19 cellular contexts compared by ENCODE assay signal in the genomic region with DNA sequence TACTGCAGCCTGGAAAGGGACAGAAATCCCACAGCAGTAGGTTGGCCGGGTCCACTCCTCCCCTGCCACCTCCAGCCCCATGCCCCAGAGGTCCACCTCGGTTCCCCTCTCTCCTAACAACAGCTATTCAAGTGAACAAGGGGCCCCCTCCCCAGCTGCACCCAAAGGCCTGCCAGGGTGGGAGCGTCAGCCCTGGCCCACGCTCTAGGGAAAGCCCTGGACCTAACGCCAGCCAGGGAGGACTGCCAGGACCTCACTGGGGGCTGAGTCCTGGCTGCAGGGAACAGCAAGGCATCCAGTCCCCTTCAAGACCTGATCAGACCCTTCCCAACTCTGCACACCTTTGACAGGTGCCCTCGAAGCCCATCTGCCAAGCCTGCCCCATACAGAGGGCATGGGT. TPM values are rescaled to one million over a fixed set of nuclear protein-coding genes. Genes with fewer than 3 reads are reported as not detected.
"Had no signal": no experiment of that assay in that cellular context is flagged by ENCODE, and none has a peak within 500 bp of the region (broad histone marks: within the 10 kb centered on the region; RNA-seq: fewer than 3 reads in every experiment).

No MANE protein-coding gene starts in this region.

- H3K27me3 ChIP-seq: ascending aorta, esophagus muscularis mucosa, neural progenitor cell had no signal

- H3K27ac ChIP-seq: neural progenitor cell had no signal

- H3K4me1 ChIP-seq: ascending aorta, neural progenitor cell had no signal

- H3K9me3 Mint-ChIP-seq: activated CD4-positive, alpha-beta T cell treated with anti-CD3 and anti-CD28 coated beads, Interleukin-2, amount 10 ng/mL, durations not matched to agents 24 days and 14 days; activated CD8-positive, alpha-beta T cell treated with anti-CD3 and anti-CD28 coated beads for 36 hours; activated T-cell treated with anti-CD3 and anti-CD28 coated beads, Interleukin-2, amount 50 U/mL, for 4 hours had no signal

- ATAC-seq: activated CD8-positive, alpha-beta T cell treated with anti-CD3 and anti-CD28 coated beads for 36 hours; activated T-cell treated with anti-CD3 and anti-CD28 coated beads, Interleukin-2, amount 50 U/mL, for 4 hours; left lobe of liver had no signal

- H3K4me3 Mint-ChIP-seq: activated CD4-positive, alpha-beta T cell treated with anti-CD3 and anti-CD28 coated beads, Interleukin-2, amount 10 ng/mL, durations not matched to agents 24 days and 14 days; activated CD8-positive, alpha-beta T cell treated with anti-CD3 and anti-CD28 coated beads for 36 hours; activated T-cell treated with anti-CD3 and anti-CD28 coated beads, Interleukin-2, amount 50 U/mL, for 4 hours; neural progenitor cell had no signal

- H3K36me3 Mint-ChIP-seq: naive B cell had no signal

- H3K4me1 Mint-ChIP-seq: activated CD4-positive, alpha-beta T cell treated with anti-CD3 and anti-CD28 coated beads, Interleukin-2, amount 10 ng/mL, durations not matched to agents 24 days and 14 days; naive B cell; neural progenitor cell had no signal

- H3K27me3 Mint-ChIP-seq: activated CD4-positive, alpha-beta T cell treated with anti-CD3 and anti-CD28 coated beads, Interleukin-2, amount 10 ng/mL, durations not matched to agents 24 days and 14 days; activated CD8-positive, alpha-beta T cell treated with anti-CD3 and anti-CD28 coated beads for 36 hours; naive B cell had no signal

- H3K36me3 ChIP-seq: neural progenitor cell had no signal

- H3K4me3 ChIP-seq: ascending aorta, esophagus muscularis mucosa, neural progenitor cell, thoracic aorta had no signal

- H3K27ac Mint-ChIP-seq: activated CD4-positive, alpha-beta T cell treated with anti-CD3 and anti-CD28 coated beads, Interleukin-2, amount 10 ng/mL, durations not matched to agents 24 days and 14 days; activated CD8-positive, alpha-beta T cell treated with anti-CD3 and anti-CD28 coated beads for 36 hours; neural progenitor cell had no signal

- FAIRE-seq: endothelial cell of umbilical vein had no signal

- H3K4me2 ChIP-seq: neural progenitor cell had no signal

- DNase-seq: activated CD4-positive, alpha-beta T cell treated with anti-CD3 and anti-CD28 coated beads, Interleukin-2, amount 10 ng/mL, durations not matched to agents 24 days and 14 days; activated CD8-positive, alpha-beta T cell treated with anti-CD3 and anti-CD28 coated beads for 36 hours; activated naive CD4-positive, alpha-beta T cell treated with anti-CD3 and anti-CD28 coated beads, Interleukin-2, amount 50 U/mL, for 16 hours; activated T-cell treated with anti-CD3 and anti-CD28 coated beads, Interleukin-2, amount 50 U/mL, for 4 hours; cerebellar nuclear complex; effector memory CD4-positive, alpha-beta T cell; hippocampal formation; naive B cell; stimulated activated CD4-positive, alpha-beta T cell treated with anti-CD3 and anti-CD28 coated beads, Interleukin-4, amount 100 ng/mL, for 1 hour; T1000 had no signal

- H3K9ac ChIP-seq: neural progenitor cell had no signal

- H3K9me3 ChIP-seq: ascending aorta, esophagus muscularis mucosa, thoracic aorta had no signal

RNA-seq across cellular contexts. Expression of a gene that starts 27.4 kb away (rescaled TPM):
- total RNA-seq: endothelial cell of umbilical vein; glomerular endothelial cell; left lobe of liver; pulmonary artery endothelial cell; T-helper 1 cell treated with Interleukin-12 subunit alpha and Interleukin-12 subunit beta and Interleukin-4 antibody, amounts not matched to agents 30 ng/mL and 1 ng/mL, for 36 hours had no signal

RNA-seq across cellular contexts. Expression of a gene that starts 54.0 kb away (rescaled TPM):
- total RNA-seq: ascending aorta; endothelial cell of umbilical vein; esophagus muscularis mucosa; T-helper 1 cell treated with Interleukin-12 subunit alpha and Interleukin-12 subunit beta and Interleukin-4 antibody, amounts not matched to agents 30 ng/mL and 1 ng/mL, for 36 hours; thoracic aorta had no signal
